Comparison of ENCODE assay signal across 1 cellular context in the genomic region with DNA sequence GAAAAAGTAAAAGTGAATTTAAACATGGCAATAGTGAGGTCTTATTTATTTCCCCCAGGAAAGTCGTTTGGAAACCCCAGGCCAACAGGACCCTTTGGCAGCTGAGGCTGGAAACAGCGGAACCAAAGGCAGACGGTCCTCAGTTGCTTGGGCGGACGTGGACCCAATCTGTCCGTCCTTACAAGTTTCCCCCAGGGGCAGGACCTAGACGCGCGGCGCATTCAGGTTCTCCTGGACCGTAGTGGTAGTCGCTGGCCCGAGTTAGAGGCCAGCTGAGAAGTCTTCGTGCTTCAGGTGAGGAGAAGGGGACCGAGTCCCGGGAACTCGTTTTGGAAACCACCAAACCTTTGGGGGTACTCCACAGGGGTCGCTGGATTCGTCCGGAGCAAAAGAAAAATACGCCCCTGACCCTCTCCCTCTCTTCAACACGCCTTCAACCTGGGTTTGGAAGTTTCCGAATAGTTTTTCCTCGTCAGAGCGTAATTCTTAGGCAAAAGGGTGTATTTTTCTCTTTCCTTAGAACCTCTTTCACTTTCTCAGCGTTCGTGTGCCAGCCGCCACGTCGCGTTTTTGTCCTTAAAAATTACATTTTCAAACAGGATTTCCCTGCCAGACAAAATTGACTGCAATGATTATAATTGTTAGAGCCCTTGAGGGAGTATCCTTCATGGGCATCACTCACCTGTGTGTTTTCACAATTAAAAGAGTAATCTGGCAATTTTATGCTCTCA.
TF ChIP-seq lines count a peak whose summit lies in the region.

No MANE protein-coding gene starts in this region.

TF ChIP-seq in K562, 482 proteins besides CTCF, POLR2A, EP300 and RAD21 (continued from another document):
- TF ChIP-seq, protein P1, sequence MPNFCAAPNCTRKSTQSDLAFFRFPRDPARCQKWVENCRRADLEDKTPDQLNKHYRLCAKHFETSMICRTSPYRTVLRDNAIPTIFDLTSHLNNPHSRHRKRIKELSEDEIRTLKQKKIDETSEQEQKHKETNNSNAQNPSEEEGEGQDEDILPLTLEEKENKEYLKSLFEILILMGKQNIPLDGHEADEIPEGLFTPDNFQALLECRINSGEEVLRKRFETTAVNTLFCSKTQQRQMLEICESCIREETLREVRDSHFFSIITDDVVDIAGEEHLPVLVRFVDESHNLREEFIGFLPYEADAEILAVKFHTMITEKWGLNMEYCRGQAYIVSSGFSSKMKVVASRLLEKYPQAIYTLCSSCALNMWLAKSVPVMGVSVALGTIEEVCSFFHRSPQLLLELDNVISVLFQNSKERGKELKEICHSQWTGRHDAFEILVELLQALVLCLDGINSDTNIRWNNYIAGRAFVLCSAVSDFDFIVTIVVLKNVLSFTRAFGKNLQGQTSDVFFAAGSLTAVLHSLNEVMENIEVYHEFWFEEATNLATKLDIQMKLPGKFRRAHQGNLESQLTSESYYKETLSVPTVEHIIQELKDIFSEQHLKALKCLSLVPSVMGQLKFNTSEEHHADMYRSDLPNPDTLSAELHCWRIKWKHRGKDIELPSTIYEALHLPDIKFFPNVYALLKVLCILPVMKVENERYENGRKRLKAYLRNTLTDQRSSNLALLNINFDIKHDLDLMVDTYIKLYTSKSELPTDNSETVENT (CRISPR knock-in tag; IDR thresholded peaks at IDR 0.05), result no peak
- TF ChIP-seq, protein P2, sequence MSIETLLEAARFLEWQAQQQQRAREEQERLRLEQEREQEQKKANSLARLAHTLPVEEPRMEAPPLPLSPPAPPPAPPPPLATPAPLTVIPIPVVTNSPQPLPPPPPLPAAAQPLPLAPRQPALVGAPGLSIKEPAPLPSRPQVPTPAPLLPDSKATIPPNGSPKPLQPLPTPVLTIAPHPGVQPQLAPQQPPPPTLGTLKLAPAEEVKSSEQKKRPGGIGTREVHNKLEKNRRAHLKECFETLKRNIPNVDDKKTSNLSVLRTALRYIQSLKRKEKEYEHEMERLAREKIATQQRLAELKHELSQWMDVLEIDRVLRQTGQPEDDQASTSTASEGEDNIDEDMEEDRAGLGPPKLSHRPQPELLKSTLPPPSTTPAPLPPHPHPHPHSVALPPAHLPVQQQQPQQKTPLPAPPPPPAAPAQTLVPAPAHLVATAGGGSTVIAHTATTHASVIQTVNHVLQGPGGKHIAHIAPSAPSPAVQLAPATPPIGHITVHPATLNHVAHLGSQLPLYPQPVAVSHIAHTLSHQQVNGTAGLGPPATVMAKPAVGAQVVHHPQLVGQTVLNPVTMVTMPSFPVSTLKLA (conservative IDR thresholded peaks at IDR 0.05), result peak; percentile 32 to 76; a peak in 2 of 4 replicates
- TF ChIP-seq GTF2F1 (IDR thresholded peaks at IDR 0.05; ENCODE audit: low read depth, low read length), result no peak
- no peak for TF ChIP-seq ZNF324 (CRISPR knock-in tag; IDR thresholded peaks at IDR 0.05)
- TF ChIP-seq, protein P3, sequence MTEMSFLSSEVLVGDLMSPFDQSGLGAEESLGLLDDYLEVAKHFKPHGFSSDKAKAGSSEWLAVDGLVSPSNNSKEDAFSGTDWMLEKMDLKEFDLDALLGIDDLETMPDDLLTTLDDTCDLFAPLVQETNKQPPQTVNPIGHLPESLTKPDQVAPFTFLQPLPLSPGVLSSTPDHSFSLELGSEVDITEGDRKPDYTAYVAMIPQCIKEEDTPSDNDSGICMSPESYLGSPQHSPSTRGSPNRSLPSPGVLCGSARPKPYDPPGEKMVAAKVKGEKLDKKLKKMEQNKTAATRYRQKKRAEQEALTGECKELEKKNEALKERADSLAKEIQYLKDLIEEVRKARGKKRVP (CRISPR knock-in tag; IDR thresholded peaks at IDR 0.05), result peak; percentile 31; the same call in 1 of the 2 replicates
- TF ChIP-seq, protein P4, sequence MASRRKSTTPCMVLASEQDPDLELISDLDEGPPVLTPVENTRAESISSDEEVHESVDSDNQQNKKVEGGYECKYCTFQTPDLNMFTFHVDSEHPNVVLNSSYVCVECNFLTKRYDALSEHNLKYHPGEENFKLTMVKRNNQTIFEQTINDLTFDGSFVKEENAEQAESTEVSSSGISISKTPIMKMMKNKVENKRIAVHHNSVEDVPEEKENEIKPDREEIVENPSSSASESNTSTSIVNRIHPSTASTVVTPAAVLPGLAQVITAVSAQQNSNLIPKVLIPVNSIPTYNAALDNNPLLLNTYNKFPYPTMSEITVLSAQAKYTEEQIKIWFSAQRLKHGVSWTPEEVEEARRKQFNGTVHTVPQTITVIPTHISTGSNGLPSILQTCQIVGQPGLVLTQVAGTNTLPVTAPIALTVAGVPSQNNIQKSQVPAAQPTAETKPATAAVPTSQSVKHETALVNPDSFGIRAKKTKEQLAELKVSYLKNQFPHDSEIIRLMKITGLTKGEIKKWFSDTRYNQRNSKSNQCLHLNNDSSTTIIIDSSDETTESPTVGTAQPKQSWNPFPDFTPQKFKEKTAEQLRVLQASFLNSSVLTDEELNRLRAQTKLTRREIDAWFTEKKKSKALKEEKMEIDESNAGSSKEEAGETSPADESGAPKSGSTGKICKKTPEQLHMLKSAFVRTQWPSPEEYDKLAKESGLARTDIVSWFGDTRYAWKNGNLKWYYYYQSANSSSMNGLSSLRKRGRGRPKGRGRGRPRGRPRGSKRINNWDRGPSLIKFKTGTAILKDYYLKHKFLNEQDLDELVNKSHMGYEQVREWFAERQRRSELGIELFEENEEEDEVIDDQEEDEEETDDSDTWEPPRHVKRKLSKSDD (conservative IDR thresholded peaks at IDR 0.05; ENCODE audit: low read length), result peak; percentile 65; the same call in 1 of the 2 replicates
- TF ChIP-seq, protein P5, sequence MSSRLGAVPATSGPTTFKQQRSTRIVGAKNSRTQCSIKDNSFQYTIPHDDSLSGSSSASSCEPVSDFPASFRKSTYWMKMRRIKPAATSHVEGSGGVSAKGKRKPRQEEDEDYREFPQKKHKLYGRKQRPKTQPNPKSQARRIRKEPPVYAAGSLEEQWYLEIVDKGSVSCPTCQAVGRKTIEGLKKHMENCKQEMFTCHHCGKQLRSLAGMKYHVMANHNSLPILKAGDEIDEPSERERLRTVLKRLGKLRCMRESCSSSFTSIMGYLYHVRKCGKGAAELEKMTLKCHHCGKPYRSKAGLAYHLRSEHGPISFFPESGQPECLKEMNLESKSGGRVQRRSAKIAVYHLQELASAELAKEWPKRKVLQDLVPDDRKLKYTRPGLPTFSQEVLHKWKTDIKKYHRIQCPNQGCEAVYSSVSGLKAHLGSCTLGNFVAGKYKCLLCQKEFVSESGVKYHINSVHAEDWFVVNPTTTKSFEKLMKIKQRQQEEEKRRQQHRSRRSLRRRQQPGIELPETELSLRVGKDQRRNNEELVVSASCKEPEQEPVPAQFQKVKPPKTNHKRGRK (tag; IDR thresholded peaks at IDR 0.05), result no peak
- TF ChIP-seq NR2C2 (CRISPR knock-in tag; IDR thresholded peaks at IDR 0.05), result 0 out of 2 replicates have a peak, but pooled peaks have one; percentile 43
- peak; percentile 62 for TF ChIP-seq NR2C2 (tag; IDR thresholded peaks at IDR 0.05)
- TF ChIP-seq ZBTB8A (IDR thresholded peaks at IDR 0.05; ENCODE audit: partially characterized antibody), result no peak
- TF ChIP-seq ELF4 (CRISPR knock-in tag; IDR thresholded peaks at IDR 0.05), result peak; percentile 13; the same call in 1 of the 2 replicates
- TF ChIP-seq, protein P6, sequence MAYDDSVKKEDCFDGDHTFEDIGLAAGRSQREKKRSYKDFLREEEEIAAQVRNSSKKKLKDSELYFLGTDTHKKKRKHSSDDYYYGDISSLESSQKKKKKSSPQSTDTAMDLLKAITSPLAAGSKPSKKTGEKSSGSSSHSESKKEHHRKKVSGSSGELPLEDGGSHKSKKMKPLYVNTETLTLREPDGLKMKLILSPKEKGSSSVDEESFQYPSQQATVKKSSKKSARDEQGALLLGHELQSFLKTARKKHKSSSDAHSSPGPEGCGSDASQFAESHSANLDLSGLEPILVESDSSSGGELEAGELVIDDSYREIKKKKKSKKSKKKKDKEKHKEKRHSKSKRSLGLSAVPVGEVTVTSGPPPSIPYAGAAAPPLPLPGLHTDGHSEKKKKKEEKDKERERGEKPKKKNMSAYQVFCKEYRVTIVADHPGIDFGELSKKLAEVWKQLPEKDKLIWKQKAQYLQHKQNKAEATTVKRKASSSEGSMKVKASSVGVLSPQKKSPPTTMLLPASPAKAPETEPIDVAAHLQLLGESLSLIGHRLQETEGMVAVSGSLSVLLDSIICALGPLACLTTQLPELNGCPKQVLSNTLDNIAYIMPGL (CRISPR knock-in tag; IDR thresholded peaks at IDR 0.05), result no peak
- TF ChIP-seq MECOM (CRISPR knock-in tag; IDR thresholded peaks at IDR 0.05), result no peak
- peak; percentile 95 for TF ChIP-seq DIDO1 (tag; IDR thresholded peaks at IDR 0.05; ENCODE audit: low read depth)
- TF ChIP-seq KLF13 (tag; IDR thresholded peaks at IDR 0.05; ENCODE audit: borderline replicate concordance, low read depth), result peak; percentile 45; the same call in 1 of the 2 replicates
- peak; percentile 100 for TF ChIP-seq RBBP5 (IDR thresholded peaks at IDR 0.05; ENCODE audit: borderline replicate concordance, insufficient read depth, low read length, poor library complexity, severe bottlenecking)
- TF ChIP-seq ZNF239 (CRISPR knock-in tag; IDR thresholded peaks at IDR 0.05), result 0 out of 2 replicates have a peak, but pooled peaks have one; percentile 28
- 0 out of 2 replicates have a peak, but pooled peaks have one; percentile 60 for TF ChIP-seq ZNF24 (IDR thresholded peaks at IDR 0.05)
- TF ChIP-seq, protein P7, sequence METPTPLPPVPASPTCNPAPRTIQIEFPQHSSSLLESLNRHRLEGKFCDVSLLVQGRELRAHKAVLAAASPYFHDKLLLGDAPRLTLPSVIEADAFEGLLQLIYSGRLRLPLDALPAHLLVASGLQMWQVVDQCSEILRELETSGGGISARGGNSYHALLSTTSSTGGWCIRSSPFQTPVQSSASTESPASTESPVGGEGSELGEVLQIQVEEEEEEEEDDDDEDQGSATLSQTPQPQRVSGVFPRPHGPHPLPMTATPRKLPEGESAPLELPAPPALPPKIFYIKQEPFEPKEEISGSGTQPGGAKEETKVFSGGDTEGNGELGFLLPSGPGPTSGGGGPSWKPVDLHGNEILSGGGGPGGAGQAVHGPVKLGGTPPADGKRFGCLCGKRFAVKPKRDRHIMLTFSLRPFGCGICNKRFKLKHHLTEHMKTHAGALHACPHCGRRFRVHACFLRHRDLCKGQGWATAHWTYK (CRISPR knock-in tag; IDR thresholded peaks at IDR 0.05), result peak; percentile 41; the same call in 1 of the 2 replicates
- 0 out of 2 replicates have a peak, but pooled peaks have one; percentile 15 for TF ChIP-seq KDM2B (CRISPR knock-in tag; IDR thresholded peaks at IDR 0.05)
- TF ChIP-seq, protein P8, sequence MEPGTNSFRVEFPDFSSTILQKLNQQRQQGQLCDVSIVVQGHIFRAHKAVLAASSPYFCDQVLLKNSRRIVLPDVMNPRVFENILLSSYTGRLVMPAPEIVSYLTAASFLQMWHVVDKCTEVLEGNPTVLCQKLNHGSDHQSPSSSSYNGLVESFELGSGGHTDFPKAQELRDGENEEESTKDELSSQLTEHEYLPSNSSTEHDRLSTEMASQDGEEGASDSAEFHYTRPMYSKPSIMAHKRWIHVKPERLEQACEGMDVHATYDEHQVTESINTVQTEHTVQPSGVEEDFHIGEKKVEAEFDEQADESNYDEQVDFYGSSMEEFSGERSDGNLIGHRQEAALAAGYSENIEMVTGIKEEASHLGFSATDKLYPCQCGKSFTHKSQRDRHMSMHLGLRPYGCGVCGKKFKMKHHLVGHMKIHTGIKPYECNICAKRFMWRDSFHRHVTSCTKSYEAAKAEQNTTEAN (CRISPR knock-in tag; IDR thresholded peaks at IDR 0.05), result no peak
- TF ChIP-seq ZNF830 (CRISPR knock-in tag; IDR thresholded peaks at IDR 0.05), result 0 out of 2 replicates have a peak, but pooled peaks have one; percentile 70
- TF ChIP-seq NR2C1 (IDR thresholded peaks at IDR 0.05), result no peak
- peak; percentile 71 for TF ChIP-seq NR2C1 (tag; IDR thresholded peaks at IDR 0.05)
- TF ChIP-seq FOXA3 (CRISPR knock-in tag; conservative IDR thresholded peaks at IDR 0.05 in 1 of 2, IDR thresholded peaks at IDR 0.05 in 1 of 2), result no peak
- no peak for TF ChIP-seq ZZZ3 (IDR thresholded peaks at IDR 0.05)
